ENCODE assay signal across 8 cellular contexts in the genomic region with DNA sequence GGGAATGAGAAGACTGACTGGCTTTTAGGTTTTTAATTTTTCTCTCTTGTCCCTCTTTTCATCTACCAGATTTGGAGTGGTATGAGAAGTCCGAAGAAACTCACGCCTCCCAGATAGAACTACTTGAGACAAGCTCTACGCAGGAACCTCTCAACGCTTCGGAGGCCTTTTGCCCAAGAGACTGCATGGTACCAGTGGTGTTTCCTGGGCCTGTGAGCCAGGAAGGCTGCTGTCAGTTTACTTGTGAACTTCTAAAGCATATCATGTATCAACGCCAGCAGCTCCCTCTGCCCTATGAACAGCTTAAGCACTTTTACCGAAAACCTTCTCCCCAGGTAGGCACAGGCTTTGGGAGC. TPM values are rescaled to one million over a fixed set of nuclear protein-coding genes. Genes with fewer than 3 reads are reported as not detected.
DNase-seq lines count a peak whose midpoint lies in the region; ATAC-seq and TF ChIP-seq lines count a peak whose summit lies in the region.

No MANE protein-coding gene starts in this region.

- TF ChIP-seq CTCF in AG04450 (IDR thresholded peaks at IDR 0.05; ENCODE audit: low read depth, low read length) = no peak
- no peak for TF ChIP-seq CTCF in WTC11 (IDR thresholded peaks at IDR 0.05)
- no peak for TF ChIP-seq CTCF in progenitor cell of endocrine pancreas (IDR thresholded peaks at IDR 0.05; ENCODE audit: unreplicated experiment)

- CTCF ChIA-PET in AG04450 (lab: Charles Lee) = interaction anchor here (0.6 to 1.0 kb wide), 3 partner anchors 30 to 442 kb away, joined by 3 read pairs; no protein-coding TSS in a partner anchor
- CTCF ChIA-PET in WTC11 (lab: Charles Lee) = interaction anchor here (1.0 to 1.9 kb wide), 2 partner anchors 9 to 28 kb away, joined by 3 to 11 read pairs; partner anchors contain the start of gene RSPH9

- no peaks in the 10 kb centered on the region for H3K9me3 ChIP-seq in AG04450 (ENCODE audit: control insufficient read depth, insufficient read depth, low read length)

- peaks cover 16% of the 10 kb centered on the region for H3K4me1 Mint-ChIP-seq in WTC11
- H3K4me1 Mint-ChIP-seq in progenitor cell of endocrine pancreas (ENCODE audit: low read depth) = peaks cover 14% of the 10 kb centered on the region

- no peaks in the 10 kb centered on the region for H3K27me3 Mint-ChIP-seq in WTC11 (ENCODE audit: low read depth)
- no peaks in the 10 kb centered on the region for H3K27me3 Mint-ChIP-seq in progenitor cell of endocrine pancreas

- H3K4me3 Mint-ChIP-seq in WTC11 = peak overlapping the region; percentile 99
- H3K4me3 Mint-ChIP-seq in progenitor cell of endocrine pancreas (ENCODE audit: low read depth) = peak overlapping the region; percentile 97

- no peaks in the 10 kb centered on the region for H3K27me3 ChIP-seq in AG04450 (ENCODE audit: control insufficient read depth, insufficient read depth, low read length)

- ATAC-seq in GM21529 (IDR thresholded peaks at IDR 0.05; ENCODE audit: unreplicated experiment) (peak; percentile 4), WTC11 (no peak), HG02884 (IDR thresholded peaks at IDR 0.05; ENCODE audit: unreplicated experiment) (no peak), HG03565 (IDR thresholded peaks at IDR 0.05; ENCODE audit: unreplicated experiment) (no peak)

- peak overlapping the region; percentile 41; the same call in 1 of the 2 replicates for H3K27ac Mint-ChIP-seq in WTC11
- peak overlapping the region; percentile 94 for H3K27ac Mint-ChIP-seq in progenitor cell of endocrine pancreas

- no peak overlapping the region for H3K27ac ChIP-seq in AG04450 (ENCODE audit: low read depth, low read length)

- peak overlapping the region; percentile 98 for H3K4me3 ChIP-seq in AG04450 (ENCODE audit: low read depth, low read length)

- DNase-seq in AG04450 (ENCODE audit: low read depth, low spot score) = no peak
- DNase-seq in WTC11 (ENCODE audit: low spot score) = no peak
- DNase-seq in fibroblast of peridontal ligament (ENCODE audit: extremely low read depth) = peak; percentile 32
- no peak for DNase-seq in progenitor cell of endocrine pancreas (ENCODE audit: low spot score, unreplicated experiment)
- DNase-seq in effector CD4-positive, alpha-beta T cell = no peak

- H3K36me3 Mint-ChIP-seq in WTC11 (peaks cover 27% of the 10 kb centered on the region), progenitor cell of endocrine pancreas (ENCODE audit: insufficient read depth) (peaks cover 8% of the 10 kb centered on the region)

- POLR2A ChIA-PET in AG04450 (lab: Yijun Ruan, JAX) = interaction anchor here (1.6 to 1.7 kb wide), 2 partner anchors 9 to 29 kb away, joined by 3 to 8 read pairs; partner anchors contain the start of gene RSPH9
- POLR2A ChIA-PET in WTC11 (lab: Charles Lee) = interaction anchor here (1.9 kb wide), 1 partner anchor 9 kb away, joined by 9 read pairs; the partner anchor contains the start of gene RSPH9

- H3K9me3 Mint-ChIP-seq in WTC11 (no peaks in the 10 kb centered on the region), progenitor cell of endocrine pancreas (ENCODE audit: low read depth) (no peaks in the 10 kb centered on the region)

TF ChIP-seq in WTC11, 78 proteins besides CTCF, POLR2A, EP300 and RAD21 (continues in another document):
- TF ChIP-seq FOXJ3 (CRISPR knock-in tag; IDR thresholded peaks at IDR 0.05; ENCODE audit: borderline replicate concordance) (no peak), NFATC4 (CRISPR knock-in tag; IDR thresholded peaks at IDR 0.05) (no peak), ZNF396 (CRISPR knock-in tag; IDR thresholded peaks at IDR 0.05; ENCODE audit: borderline replicate concordance) (no peak), MLX (CRISPR knock-in tag; IDR thresholded peaks at IDR 0.05) (no peak), ZNF317 (CRISPR knock-in tag; IDR thresholded peaks at IDR 0.05; ENCODE audit: borderline replicate concordance, low read depth) (no peak), PRDM15 (CRISPR knock-in tag; IDR thresholded peaks at IDR 0.05) (no peak), GTF2I (CRISPR knock-in tag; conservative IDR thresholded peaks at IDR 0.05) (no peak), TP53 (CRISPR knock-in tag; IDR thresholded peaks at IDR 0.05) (no peak), CBFB (CRISPR knock-in tag; IDR thresholded peaks at IDR 0.05; ENCODE audit: low read depth) (no peak), ZNF416 (CRISPR knock-in tag; IDR thresholded peaks at IDR 0.05) (no peak), GABPB1 (CRISPR knock-in tag; IDR thresholded peaks at IDR 0.05) (no peak)
- TF ChIP-seq, protein P1, sequence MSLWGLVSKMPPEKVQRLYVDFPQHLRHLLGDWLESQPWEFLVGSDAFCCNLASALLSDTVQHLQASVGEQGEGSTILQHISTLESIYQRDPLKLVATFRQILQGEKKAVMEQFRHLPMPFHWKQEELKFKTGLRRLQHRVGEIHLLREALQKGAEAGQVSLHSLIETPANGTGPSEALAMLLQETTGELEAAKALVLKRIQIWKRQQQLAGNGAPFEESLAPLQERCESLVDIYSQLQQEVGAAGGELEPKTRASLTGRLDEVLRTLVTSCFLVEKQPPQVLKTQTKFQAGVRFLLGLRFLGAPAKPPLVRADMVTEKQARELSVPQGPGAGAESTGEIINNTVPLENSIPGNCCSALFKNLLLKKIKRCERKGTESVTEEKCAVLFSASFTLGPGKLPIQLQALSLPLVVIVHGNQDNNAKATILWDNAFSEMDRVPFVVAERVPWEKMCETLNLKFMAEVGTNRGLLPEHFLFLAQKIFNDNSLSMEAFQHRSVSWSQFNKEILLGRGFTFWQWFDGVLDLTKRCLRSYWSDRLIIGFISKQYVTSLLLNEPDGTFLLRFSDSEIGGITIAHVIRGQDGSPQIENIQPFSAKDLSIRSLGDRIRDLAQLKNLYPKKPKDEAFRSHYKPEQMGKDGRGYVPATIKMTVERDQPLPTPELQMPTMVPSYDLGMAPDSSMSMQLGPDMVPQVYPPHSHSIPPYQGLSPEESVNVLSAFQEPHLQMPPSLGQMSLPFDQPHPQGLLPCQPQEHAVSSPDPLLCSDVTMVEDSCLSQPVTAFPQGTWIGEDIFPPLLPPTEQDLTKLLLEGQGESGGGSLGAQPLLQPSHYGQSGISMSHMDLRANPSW (CRISPR knock-in tag; conservative IDR thresholded peaks at IDR 0.05; ENCODE audit: low read depth) = no peak

RNA-seq across cellular contexts. Expression of gene MAD2L1BP, which starts 0.7 kb away (rescaled TPM):
- polyA plus RNA-seq in AG04450 (2011; rRNA removed) = 37.1 and 39.3 TPM in 2 replicates
- 36.4 and 41.9 TPM in 2 replicates for polyA minus RNA-seq in AG04450 (2011; rRNA and poly(A)+ RNA removed)
- 28.6 to 31.6 TPM (median 30.1 TPM) in 3 replicates for total RNA-seq in WTC11 (2021)
- 31.4 and 31.8 TPM in 2 replicates for total RNA-seq in progenitor cell of endocrine pancreas

RNA-seq across cellular contexts. Expression of gene GTPBP2, which starts 7.2 kb away (rescaled TPM):
- polyA plus RNA-seq in AG04450 (2011; rRNA removed) = 60.8 and 72.5 TPM in 2 replicates
- 72.9 and 93.6 TPM in 2 replicates for polyA minus RNA-seq in AG04450 (2011; rRNA and poly(A)+ RNA removed)
- total RNA-seq in WTC11 (2021) (61.1 to 76.4 TPM (median 63.4 TPM) in 3 replicates), progenitor cell of endocrine pancreas (83.8 and 84.1 TPM in 2 replicates)

RNA-seq across cellular contexts. Expression of gene RSPH9, which starts 8.5 kb away (rescaled TPM):
- polyA plus RNA-seq in AG04450 (2011; rRNA removed) = 0.37 and 0.51 TPM in 2 replicates
- 0.14 and 0.17 TPM in 2 replicates for polyA minus RNA-seq in AG04450 (2011; rRNA and poly(A)+ RNA removed)
- total RNA-seq in WTC11 (2021) (0.16 to 0.35 TPM (median 0.32 TPM) in 3 replicates), progenitor cell of endocrine pancreas (0.29 and 0.31 TPM in 2 replicates)

RNA-seq across cellular contexts. Expression of gene MRPS18A, which starts 51.3 kb away (rescaled TPM):
- polyA plus RNA-seq in AG04450 (2011; rRNA removed) = 41.0 and 59.7 TPM in 2 replicates
- polyA minus RNA-seq in AG04450 (2011; rRNA and poly(A)+ RNA removed) = 43.1 and 62.5 TPM in 2 replicates
- total RNA-seq in WTC11 (2021) = 58.6 to 61.6 TPM (median 59.1 TPM) in 3 replicates
- total RNA-seq in progenitor cell of endocrine pancreas = 39.8 and 41.9 TPM in 2 replicates
